In the genomic region with DNA sequence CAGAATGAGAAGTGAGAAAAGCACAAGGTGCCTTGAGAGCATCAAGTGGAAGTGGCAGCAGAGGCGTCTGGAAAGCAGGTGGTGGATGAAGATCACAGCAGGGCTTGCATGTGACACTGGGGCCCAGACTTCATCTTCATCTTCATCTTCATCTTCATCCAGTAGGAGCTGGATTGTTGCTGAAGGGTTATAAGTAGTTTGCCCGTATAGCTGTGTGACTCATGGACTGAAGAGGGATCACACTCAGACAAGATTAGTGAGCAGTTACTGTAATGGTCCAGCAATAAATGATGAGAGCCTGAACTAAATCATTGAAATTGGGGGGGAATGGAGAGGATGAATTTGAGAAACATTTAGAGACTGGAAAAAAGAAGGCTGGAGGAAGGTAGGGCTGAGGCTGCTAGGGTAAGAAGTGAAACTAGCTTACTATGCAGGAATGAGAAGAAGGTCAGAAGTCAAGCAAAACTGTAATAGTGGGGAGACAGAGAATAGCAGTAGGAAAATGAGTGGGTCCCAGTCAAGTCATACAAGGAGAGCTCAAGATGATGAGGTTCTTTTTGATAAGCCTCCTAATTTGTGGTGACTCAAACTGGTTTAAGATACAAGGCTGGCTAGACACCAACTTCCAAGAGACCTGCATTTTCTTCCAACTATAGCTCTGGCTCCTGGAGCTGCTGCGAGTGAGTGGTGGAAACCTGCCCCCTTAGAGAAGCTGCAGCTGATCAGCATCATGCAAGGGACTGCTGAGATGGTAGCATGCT, we compare ENCODE assay signal across 12 cellular contexts.
DNase-seq lines count a peak whose midpoint lies in the region; ATAC-seq and TF ChIP-seq lines count a peak whose summit lies in the region.
"Had no signal": no experiment of that assay in that cellular context is flagged by ENCODE, and none has a peak within 500 bp of the region (broad histone marks: within the 10 kb centered on the region; RNA-seq: fewer than 3 reads in every experiment).

No MANE protein-coding gene starts in this region.

- H3K27me3 Mint-ChIP-seq in activated CD8-positive, alpha-beta T cell treated with anti-CD3 and anti-CD28 coated beads, Interleukin-2, amount 10 ng/mL, durations not matched to agents 7 days and 5 days (ENCODE audit: low read depth), result peaks cover 17% of the 10 kb centered on the region

- H3K9ac ChIP-seq in MM.1S (ENCODE audit: low read length), result no peak overlapping the region
- H3K9ac ChIP-seq: BLaER1 had no signal

- ATAC-seq in GM21390 (IDR thresholded peaks at IDR 0.05; ENCODE audit: unreplicated experiment) (peak; percentile 43), GM18502 (IDR thresholded peaks at IDR 0.05; ENCODE audit: poor library complexity, unreplicated experiment) (no peak)
- no peak for ATAC-seq in activated CD8-positive, alpha-beta T cell treated with anti-CD3 and anti-CD28 coated beads, Interleukin-2, amount 10 ng/mL, durations not matched to agents 7 days and 5 days

- H3K4me1 Mint-ChIP-seq in activated CD8-positive, alpha-beta T cell treated with anti-CD3 and anti-CD28 coated beads, Interleukin-2, amount 10 ng/mL, durations not matched to agents 7 days and 5 days (ENCODE audit: low read depth), result no peaks in the 10 kb centered on the region

- no peaks in the 10 kb centered on the region for H3K36me3 Mint-ChIP-seq in activated CD8-positive, alpha-beta T cell treated with anti-CD3 and anti-CD28 coated beads, Interleukin-2, amount 10 ng/mL, durations not matched to agents 7 days and 5 days (ENCODE audit: low read depth)

- no peak overlapping the region for H3K4me3 Mint-ChIP-seq in activated CD8-positive, alpha-beta T cell treated with anti-CD3 and anti-CD28 coated beads, Interleukin-2, amount 10 ng/mL, durations not matched to agents 7 days and 5 days

- H3K4me2 ChIP-seq in MM.1S (ENCODE audit: low read depth, low read length), result peak overlapping the region; percentile 6; the same call in 1 of the 2 replicates
- H3K4me2 ChIP-seq: BLaER1 had no signal

- POLR2A ChIA-PET in activated CD8-positive, alpha-beta T cell treated with anti-CD3 and anti-CD28 coated beads, Interleukin-2, amount 10 ng/mL, durations not matched to agents 7 days and 5 days (lab: Charles Lee), result no interaction called here

- no peaks in the 10 kb centered on the region for H3K79me2 ChIP-seq in MM.1S (ENCODE audit: low read length)

- H3K27ac ChIP-seq in MM.1S (ENCODE audit: low read length), result no peak overlapping the region
- H3K27ac ChIP-seq: BLaER1, pancreas had no signal

- TF ChIP-seq CTCF in MM.1S (IDR thresholded peaks at IDR 0.05; ENCODE audit: low read length), result no peak
- TF ChIP-seq CTCF in fibroblast of mammary gland (conservative IDR thresholded peaks at IDR 0.05; ENCODE audit: control insufficient read depth, insufficient read depth, low read depth, low read length), result no peak

- in situ Hi-C loops in ACHN (cut with HindIII; ENCODE audit: low pct_ligation_motif_present, low pct_unique_long_range_greater_than_20kb, low sequenced_read_pairs), result no loop called here

- H3F3A ChIP-seq in MM.1S (ENCODE audit: insufficient read depth, low read length), result no peaks in the 10 kb centered on the region

- H3K4me1 ChIP-seq in MM.1S (ENCODE audit: low read length), result peaks cover 23% of the 10 kb centered on the region
- H3K4me1 ChIP-seq: BLaER1 had no signal

- no peaks in the 10 kb centered on the region for H3K36me3 ChIP-seq in MM.1S (replicated peaks; ENCODE audit: insufficient read depth, low read length)
- H3K36me3 ChIP-seq: BLaER1, pancreas had no signal

- H4K20me1 ChIP-seq in MM.1S (ENCODE audit: insufficient read depth, low read length), result no peaks in the 10 kb centered on the region
- H4K20me1 ChIP-seq: BLaER1 had no signal

- DNase-seq in ACHN (peak; percentile 36), MM.1S (no peak), fibroblast of mammary gland (ENCODE audit: low read depth) (peak; percentile 68), NCI-H2171 treated with DMSO at 0.1 percent for 48 hours (lab: John Stamatoyannopoulos, UW) (no peak), T-helper 1 cell (no peak)
- DNase-seq in activated CD8-positive, alpha-beta T cell treated with anti-CD3 and anti-CD28 coated beads, Interleukin-2, amount 10 ng/mL, durations not matched to agents 7 days and 5 days, result no peak
- DNase-seq: cerebellar nuclear complex, NCI-H1930, pancreas had no signal

- H3K4me3 ChIP-seq in MM.1S (ENCODE audit: low read length), result no peak overlapping the region
- H3K4me3 ChIP-seq in fibroblast of mammary gland (ENCODE audit: control insufficient read depth, low read depth, low read length), result no peak overlapping the region
- H3K4me3 ChIP-seq: BLaER1, pancreas had no signal

- no peaks in the 10 kb centered on the region for H3K9me2 ChIP-seq in MM.1S (replicated peaks; ENCODE audit: insufficient read depth, low read length)

- H3K9me3 Mint-ChIP-seq in activated CD8-positive, alpha-beta T cell treated with anti-CD3 and anti-CD28 coated beads, Interleukin-2, amount 10 ng/mL, durations not matched to agents 7 days and 5 days (ENCODE audit: insufficient read depth), result no peaks in the 10 kb centered on the region

- H3K9me3 ChIP-seq in MM.1S (replicated peaks; ENCODE audit: insufficient read depth, low read length), result no peaks in the 10 kb centered on the region
- H3K9me3 ChIP-seq: BLaER1, pancreas had no signal

- CTCF ChIA-PET in activated CD8-positive, alpha-beta T cell treated with anti-CD3 and anti-CD28 coated beads, Interleukin-2, amount 10 ng/mL, durations not matched to agents 7 days and 5 days (lab: Charles Lee), result no interaction called here

- H2AFZ ChIP-seq in MM.1S (ENCODE audit: low read length), result 0 out of 2 replicates have a peak overlapping the region, but pooled peaks have one; percentile 28

- H3K27me3 ChIP-seq in MM.1S (replicated peaks; ENCODE audit: insufficient read depth, low read length), result no peaks in the 10 kb centered on the region
- H3K27me3 ChIP-seq: BLaER1, pancreas had no signal

- no peak overlapping the region for H3K27ac Mint-ChIP-seq in activated CD8-positive, alpha-beta T cell treated with anti-CD3 and anti-CD28 coated beads, Interleukin-2, amount 10 ng/mL, durations not matched to agents 7 days and 5 days

Comparison
In these comparisons a context has a peak if more than half of its experiments do, and no peak if none do; other contexts are left out.
1. DNase-seq: peak in ACHN (single experiment) and fibroblast of mammary gland (single experiment); none in MM.1S (single experiment), NCI-H2171 treated with DMSO at 0.1 percent for 48 hours (single experiment), T-helper 1 cell (0 of 5) and activated CD8-positive, alpha-beta T cell treated with anti-CD3 and anti-CD28 coated beads, Interleukin-2, amount 10 ng/mL, durations not matched to agents 7 days and 5 days (single experiment).